Comparison of ENCODE assay signal across 8 cellular contexts in genomic region chr15:68252925-68253534, GRCh38.
DNase-seq lines count a peak whose midpoint lies in the region; ATAC-seq, FAIRE-seq and TF ChIP-seq lines count a peak whose summit lies in the region.

No MANE protein-coding gene starts in this region.

- no peak overlapping the region for H3K4me3 ChIP-seq in GM12875 (ENCODE audit: low read depth, low read length)

- DNase-seq in AG09319 (ENCODE audit: extremely low read depth, low read depth) (no peak), NCI-H2081 treated with DMSO at 0.1 percent for 48 hours (lab: John Stamatoyannopoulos, UW) (peak; percentile 36), T-helper 1 cell (peak in 3 of 5 donors; percentile 18 to 50 (median 30)), middle frontal gyrus (ENCODE audit: extremely low spot score, low spot score) (peak; percentile 69)

- peak; percentile 85 for TF ChIP-seq CTCF in AG09319 (IDR thresholded peaks at IDR 0.05; ENCODE audit: low read depth, low read length)
- peak; percentile 74 for TF ChIP-seq CTCF in GM12875 (IDR thresholded peaks at IDR 0.05; ENCODE audit: borderline replicate concordance, insufficient read depth, low read depth, low read length)

- ATAC-seq in GM21528 (IDR thresholded peaks at IDR 0.05; ENCODE audit: low FRiP score, unreplicated experiment) (no peak), GM21360 (IDR thresholded peaks at IDR 0.05; ENCODE audit: unreplicated experiment) (no peak)

- peak; percentile 83 for FAIRE-seq in endometrium (lab: Jason Lieb, UNC)
